Comparison of ENCODE assay signal across 19 cellular contexts in the genomic region with DNA sequence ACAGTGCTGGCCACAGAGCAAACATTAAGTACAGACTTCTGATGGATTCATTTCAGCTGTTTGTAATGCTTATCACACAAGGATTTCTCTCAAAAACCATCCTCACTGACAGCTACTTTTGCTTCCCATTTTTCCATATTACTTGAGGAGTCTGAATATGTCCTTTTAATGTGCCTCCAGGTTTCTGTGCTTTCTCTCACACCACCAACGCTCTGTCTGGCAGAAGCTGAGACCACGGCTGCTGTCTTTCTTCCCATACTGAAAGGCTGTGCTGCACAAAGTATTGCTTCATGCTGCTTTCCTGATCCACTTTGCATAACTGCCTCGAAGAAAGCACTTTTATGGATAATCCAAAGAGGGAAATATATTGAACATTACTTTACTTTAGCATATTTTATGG.
"Had no signal": no experiment of that assay in that cellular context is flagged by ENCODE, and none has a peak within 500 bp of the region (broad histone marks: within the 10 kb centered on the region; RNA-seq: fewer than 3 reads in every experiment).

No MANE protein-coding gene starts in this region.

- H3K36me3 ChIP-seq: cardiac muscle cell, prostate gland had no signal

- H3K27me3 ChIP-seq: cardiac muscle cell had no signal

- H3K36me3 Mint-ChIP-seq: naive thymus-derived CD4-positive, alpha-beta T cell; type B pancreatic cell had no signal

- H3K4me1 ChIP-seq: prostate gland had no signal

- H3K9me3 Mint-ChIP-seq: activated naive CD4-positive, alpha-beta T cell treated with anti-CD3 and anti-CD28 coated beads for 36 hours; activated T-helper 2 cell treated with anti-CD3 and anti-CD28 coated beads, Interferon-gamma antibody, Interleukin-2, Interleukin-4, amounts not matched to agents 10 μg/mL and 5 μg/mL and 100 μg/mL, durations not matched to agents 14 hours and 24 hours and 36 hours; type B pancreatic cell had no signal

- H3K9me3 ChIP-seq: mucosa of descending colon, prostate gland had no signal

- H3K27ac ChIP-seq: cardiac muscle cell, prostate gland, VCaP had no signal

- H3K4me3 ChIP-seq: cardiac muscle cell, mucosa of descending colon, prostate gland had no signal

- H3K27ac Mint-ChIP-seq: activated naive CD4-positive, alpha-beta T cell treated with anti-CD3 and anti-CD28 coated beads for 36 hours; activated T-helper 2 cell treated with anti-CD3 and anti-CD28 coated beads, Interferon-gamma antibody, Interleukin-2, Interleukin-4, amounts not matched to agents 10 μg/mL and 5 μg/mL and 100 μg/mL, durations not matched to agents 14 hours and 24 hours and 36 hours; naive thymus-derived CD4-positive, alpha-beta T cell; type B pancreatic cell had no signal

- H3K4me3 Mint-ChIP-seq: activated naive CD4-positive, alpha-beta T cell treated with anti-CD3 and anti-CD28 coated beads for 36 hours; naive thymus-derived CD4-positive, alpha-beta T cell; type B pancreatic cell had no signal

- DNase-seq: activated CD4-positive, alpha-beta T cell treated with anti-CD3 and anti-CD28 coated beads, Interleukin-2, amount 50 U/mL, for 48 hours; activated naive CD4-positive, alpha-beta T cell treated with anti-CD3 and anti-CD28 coated beads for 36 hours; mammary epithelial cell; mucosa of descending colon; naive thymus-derived CD4-positive, alpha-beta T cell; nucleus accumbens; right cardiac atrium; small intestine; stimulated activated CD4-positive, alpha-beta T cell treated with anti-CD3 and anti-CD28 coated beads, Interleukin-4, amount 100 ng/mL, for 4 hours; stimulated activated CD8-positive, alpha-beta memory T cell treated with anti-CD3 and anti-CD28 coated beads, Interleukin-4, amount 100 ng/mL, for 48 hours; stimulated activated naive CD4-positive, alpha-beta T cell treated with Interleukin-2 at 50 U/mL for 16 hours; substantia nigra had no signal

- H3K4me1 Mint-ChIP-seq: naive thymus-derived CD4-positive, alpha-beta T cell had no signal

- ATAC-seq: left lobe of liver; mucosa of descending colon; naive thymus-derived CD4-positive, alpha-beta T cell; right cardiac atrium had no signal

- FAIRE-seq: keratinocyte, small intestine had no signal

- H3K27me3 Mint-ChIP-seq: naive thymus-derived CD4-positive, alpha-beta T cell had no signal
